24 cellular contexts compared by ENCODE assay signal in the genomic region with DNA sequence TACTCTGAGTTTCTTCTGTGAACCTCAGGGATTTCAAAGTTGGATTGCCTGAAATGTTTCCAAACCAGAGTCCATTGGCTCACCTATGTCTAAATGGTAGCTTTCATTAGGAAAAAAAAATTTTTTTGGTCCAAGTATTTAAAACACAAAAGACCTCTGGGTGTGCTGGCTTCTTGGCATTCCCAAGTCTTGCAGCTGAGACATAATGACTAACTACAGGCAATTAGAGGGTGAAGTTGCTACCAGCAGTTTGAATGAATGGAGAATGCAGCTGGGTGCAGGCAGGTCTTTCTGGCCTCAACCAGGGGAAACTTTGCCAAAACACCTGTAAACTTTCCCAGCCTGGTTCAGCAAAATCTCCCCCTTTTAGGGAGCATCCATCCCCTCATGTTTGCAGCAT.
DNase-seq lines count a peak whose midpoint lies in the region; ATAC-seq, FAIRE-seq and TF ChIP-seq lines count a peak whose summit lies in the region.
"Had no signal": no experiment of that assay in that cellular context is flagged by ENCODE, and none has a peak within 500 bp of the region (broad histone marks: within the 10 kb centered on the region; RNA-seq: fewer than 3 reads in every experiment).

No MANE protein-coding gene starts in this region.

- ATAC-seq in A549 = 0 out of 6 replicates have a peak, but pooled peaks of 1 of the 2 experiments have one; percentile 22
- ATAC-seq in pancreas = peak; percentile 66 to 80 (median 76)
- no peak for ATAC-seq in HG03196 (IDR thresholded peaks at IDR 0.05; ENCODE audit: unreplicated experiment)
- ATAC-seq in HG02571 (IDR thresholded peaks at IDR 0.05; ENCODE audit: unreplicated experiment) = no peak
- ATAC-seq: GM12878, Panc1 had no signal

- H3K9me2 ChIP-seq in hepatocyte (replicated peaks; ENCODE audit: insufficient read depth) = no peaks in the 10 kb centered on the region
- H3K9me2 ChIP-seq: SK-N-SH had no signal

- no peak for TF ChIP-seq POLR2A in A549 (IDR thresholded peaks at IDR 0.05; ENCODE audit: low read length)

- TF ChIP-seq CTCF in A549 (IDR thresholded peaks at IDR 0.05) (no peak), astrocyte of the spinal cord (IDR thresholded peaks at IDR 0.05; ENCODE audit: low read depth, low read length) (no peak), pancreas (IDR thresholded peaks at IDR 0.05) (no peak), hepatocyte (IDR thresholded peaks at IDR 0.05; ENCODE audit: poor library complexity) (no peak)

- no peak overlapping the region for H3K4me3 ChIP-seq in A549
- H3K4me3 ChIP-seq in astrocyte of the spinal cord (ENCODE audit: low read depth, low read length) = no peak overlapping the region
- H3K4me3 ChIP-seq in pancreas = no peak overlapping the region
- no peak overlapping the region for H3K4me3 ChIP-seq in hepatocyte
- H3K4me3 ChIP-seq: GM12878, GM23248, HAP-1 had no signal

- CTCF ChIA-PET in A549 (lab: Yijun Ruan, JAX) = interaction anchor here (0.6 to 1.0 kb wide), 2 partner anchors 11 to 852 kb away, joined by 3 read pairs; no protein-coding TSS in a partner anchor

- no peak for TF ChIP-seq RAD21 in A549 (conservative IDR thresholded peaks at IDR 0.05 in 1 of 2, IDR thresholded peaks at IDR 0.05 in 1 of 2)

- TF ChIP-seq EP300 in A549 (IDR thresholded peaks at IDR 0.05) = no peak

- H3K27ac ChIP-seq in A549 (peak overlapping the region; percentile 72 to 88), pancreas (peak overlapping the region in 3 of 4 donors; percentile 22 to 62 (median 45)), hepatocyte (no peak overlapping the region)
- H3K27ac ChIP-seq: C4-2B, GM23248 had no signal

- no peaks in the 10 kb centered on the region for H3K36me3 ChIP-seq in pancreas
- no peaks in the 10 kb centered on the region for H3K36me3 ChIP-seq in hepatocyte (replicated peaks; ENCODE audit: insufficient read depth, low read depth)
- H3K36me3 ChIP-seq: HAP-1 had no signal

- H3K9me3 ChIP-seq in A549 = peaks cover 3% of the 10 kb centered on the region; the same call in 1 of the 3 replicates
- no peaks in the 10 kb centered on the region for H3K9me3 ChIP-seq in pancreas
- no peaks in the 10 kb centered on the region for H3K9me3 ChIP-seq in hepatocyte (ENCODE audit: low read depth)
- H3K9me3 ChIP-seq: HAP-1, SK-N-SH had no signal

- H3K27me3 ChIP-seq in pancreas (no peaks in the 10 kb centered on the region), hepatocyte (no peaks in the 10 kb centered on the region)

- no peaks in the 10 kb centered on the region for H3K79me2 ChIP-seq in hepatocyte

- intact Hi-C loops in pancreas (cut with DNase I) = no loop called here

- no peak overlapping the region for H2AFZ ChIP-seq in hepatocyte
- H2AFZ ChIP-seq: GM23248 had no signal

- H3K4me1 ChIP-seq in A549 (peaks cover 31% of the 10 kb centered on the region), pancreas (peaks cover 13 to 29% (median 14%) of the 10 kb centered on the region in 3 donors), hepatocyte (ENCODE audit: insufficient read depth) (peaks cover 4% of the 10 kb centered on the region)
- H3K4me1 ChIP-seq: HAP-1 had no signal

- H3K4me2 ChIP-seq in A549 = peak overlapping the region; percentile 98
- H3K4me2 ChIP-seq in hepatocyte = no peak overlapping the region
- H3K4me2 ChIP-seq: SK-N-SH had no signal

- no peaks in the 10 kb centered on the region for H4K20me1 ChIP-seq in hepatocyte (ENCODE audit: insufficient read depth, poor library complexity, severe bottlenecking)

- FAIRE-seq in A549 (lab: Jason Lieb, UNC) (no peak), pancreas (lab: Jason Lieb, UNC) (no peak)
- FAIRE-seq: GM12878 had no signal

- in situ Hi-C loops in astrocyte of the spinal cord (cut with HindIII; ENCODE audit: low sequenced_read_pairs) = no loop called here

- DNase-seq in A549 (ENCODE audit: low read depth in 1 of 2, low spot score in 1 of 2) (peak in 1 of 2 experiments; percentile 20), astrocyte of the spinal cord (ENCODE audit: low read depth, low spot score) (peak; percentile 22), kidney glomerular epithelial cell (lab: John Stamatoyannopoulos, UW) (peak; percentile 62), pancreas (peak in 4 of 6 donors; percentile 40 to 76 (median 68)), HPDE6-E6E7 (ENCODE audit: extremely low spot score) (no peak), hepatocyte (ENCODE audit: low spot score) (no peak)
- DNase-seq: DMS 273 treated with DMSO at 0.1 percent for 48 hours; DND-41; GM23248; IMR-90; NCI-H1105 treated with DMSO at 0.1 percent for 48 hours; NCI-H2029 treated with DMSO at 0.1 percent for 48 hours; NCI-H226; NCI-H510A treated with DMSO at 0.1 percent for 48 hours; NCI-H774; NK-92 treated with Interleukin-12 subunit alpha and Interleukin-12 subunit beta, amount 100 ng/mL, for 24 hours; SIG-M5; SK-N-SH had no signal

- POLR2A ChIA-PET in A549 (lab: Yijun Ruan, JAX) = no interaction called here

TF ChIP-seq in A549, 52 proteins besides CTCF, POLR2A, EP300 and RAD21:
- TF ChIP-seq BCL3 (IDR thresholded peaks at IDR 0.05) (0 out of 3 replicates have a peak, but pooled peaks have one; percentile 3), FOSL2 (IDR thresholded peaks at IDR 0.05) (no peak), FOSL2 (CRISPR knock-in tag; IDR thresholded peaks at IDR 0.05) (no peak), NPAS2 (CRISPR knock-in tag; IDR thresholded peaks at IDR 0.05; ENCODE audit: borderline replicate concordance) (no peak), RCOR1 (IDR thresholded peaks at IDR 0.05; ENCODE audit: low read depth, low read length) (no peak), GATA3 (IDR thresholded peaks at IDR 0.05; ENCODE audit: borderline replicate concordance) (no peak), NR3C1 (IDR thresholded peaks at IDR 0.05) (no peak)
- TF ChIP-seq, protein P1, sequence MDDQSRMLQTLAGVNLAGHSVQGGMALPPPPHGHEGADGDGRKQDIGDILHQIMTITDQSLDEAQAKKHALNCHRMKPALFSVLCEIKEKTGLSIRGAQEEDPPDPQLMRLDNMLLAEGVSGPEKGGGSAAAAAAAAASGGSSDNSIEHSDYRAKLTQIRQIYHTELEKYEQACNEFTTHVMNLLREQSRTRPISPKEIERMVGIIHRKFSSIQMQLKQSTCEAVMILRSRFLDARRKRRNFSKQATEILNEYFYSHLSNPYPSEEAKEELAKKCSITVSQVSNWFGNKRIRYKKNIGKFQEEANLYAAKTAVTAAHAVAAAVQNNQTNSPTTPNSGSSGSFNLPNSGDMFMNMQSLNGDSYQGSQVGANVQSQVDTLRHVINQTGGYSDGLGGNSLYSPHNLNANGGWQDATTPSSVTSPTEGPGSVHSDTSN (IDR thresholded peaks at IDR 0.05) = no peak
- TF ChIP-seq, protein P2, sequence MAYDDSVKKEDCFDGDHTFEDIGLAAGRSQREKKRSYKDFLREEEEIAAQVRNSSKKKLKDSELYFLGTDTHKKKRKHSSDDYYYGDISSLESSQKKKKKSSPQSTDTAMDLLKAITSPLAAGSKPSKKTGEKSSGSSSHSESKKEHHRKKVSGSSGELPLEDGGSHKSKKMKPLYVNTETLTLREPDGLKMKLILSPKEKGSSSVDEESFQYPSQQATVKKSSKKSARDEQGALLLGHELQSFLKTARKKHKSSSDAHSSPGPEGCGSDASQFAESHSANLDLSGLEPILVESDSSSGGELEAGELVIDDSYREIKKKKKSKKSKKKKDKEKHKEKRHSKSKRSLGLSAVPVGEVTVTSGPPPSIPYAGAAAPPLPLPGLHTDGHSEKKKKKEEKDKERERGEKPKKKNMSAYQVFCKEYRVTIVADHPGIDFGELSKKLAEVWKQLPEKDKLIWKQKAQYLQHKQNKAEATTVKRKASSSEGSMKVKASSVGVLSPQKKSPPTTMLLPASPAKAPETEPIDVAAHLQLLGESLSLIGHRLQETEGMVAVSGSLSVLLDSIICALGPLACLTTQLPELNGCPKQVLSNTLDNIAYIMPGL (CRISPR knock-in tag; IDR thresholded peaks at IDR 0.05; ENCODE audit: borderline replicate concordance) = no peak
TF ChIP-seq in A549: peak in this region for 1.

Comparison
In these comparisons a context has a peak if more than half of its experiments do, and no peak if none do; other contexts are left out.
1. ATAC-seq: peak in pancreas (4 of 4); none in HG03196 (single experiment) and HG02571 (single experiment).
2. DNase-seq: peak in astrocyte of the spinal cord (single experiment), kidney glomerular epithelial cell (single experiment) and pancreas (4 of 6); none in HPDE6-E6E7 (single experiment) and hepatocyte (single experiment).